ENCODE assay signal across 23 cellular contexts in the genomic region with DNA sequence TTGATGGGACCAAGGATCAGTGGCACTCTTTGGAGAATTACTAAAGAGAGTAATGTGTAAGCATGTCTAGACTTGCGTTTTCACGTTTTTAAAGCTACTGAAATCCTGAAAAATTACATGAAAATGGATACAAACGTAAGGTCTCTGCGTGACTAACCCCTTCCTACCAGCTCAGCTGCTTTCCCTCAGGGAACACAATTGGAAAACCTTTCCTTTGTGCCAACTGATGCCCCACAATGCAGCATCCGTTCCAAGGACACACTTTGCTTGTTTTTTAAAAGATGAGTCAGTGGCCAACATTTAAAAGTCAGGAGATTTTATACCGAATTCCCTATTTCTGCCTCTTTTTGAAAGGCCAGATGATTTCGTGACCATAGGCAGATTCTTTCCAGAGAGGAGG.
"Had no signal": no experiment of that assay in that cellular context is flagged by ENCODE, and none has a peak within 500 bp of the region (broad histone marks: within the 10 kb centered on the region; RNA-seq: fewer than 3 reads in every experiment).

No MANE protein-coding gene starts in this region.

- H3K9me3 ChIP-seq: esophagus squamous epithelium, gastroesophageal sphincter, heart left ventricle, prostate gland, right atrium auricular region, thoracic aorta, tibial nerve, upper lobe of left lung had no signal

- H3K27ac ChIP-seq: esophagus squamous epithelium, gastroesophageal sphincter, heart left ventricle, hepatocyte, neural progenitor cell, prostate gland, right atrium auricular region, thoracic aorta, tibial nerve, upper lobe of left lung had no signal

- FAIRE-seq: endometrium, kidney, urothelium cell line had no signal

- H3K9ac ChIP-seq: neural progenitor cell had no signal

- H3K27me3 ChIP-seq: esophagus squamous epithelium, gastroesophageal sphincter, heart left ventricle, hepatocyte, neural progenitor cell, right atrium auricular region, tibial nerve, upper lobe of left lung had no signal

- H3K4me1 ChIP-seq: gastroesophageal sphincter, heart left ventricle, neural progenitor cell, prostate gland, right atrium auricular region, tibial nerve, upper lobe of left lung had no signal

- H3K79me2 ChIP-seq: hepatocyte had no signal

- DNase-seq: cortex of kidney; effector memory CD8-positive, alpha-beta T cell; erythroblast; esophagus squamous epithelium; heart left ventricle; kidney; mesendoderm; midbrain; naive thymus-derived CD4-positive, alpha-beta T cell; nucleus accumbens; stimulated activated naive B cell treated with anti-CD40 and anti-IgM and Interleukin-4, amounts not matched to agents 10 μg/mL and 1 μg/mL and 100 μg/mL, for 72 hours; upper lobe of left lung had no signal

- H3K36me3 ChIP-seq: esophagus squamous epithelium, gastroesophageal sphincter, heart left ventricle, neural progenitor cell, prostate gland, right atrium auricular region, thoracic aorta, tibial nerve, upper lobe of left lung had no signal

- H3K4me2 ChIP-seq: hepatocyte, neural progenitor cell had no signal

- H2AFZ ChIP-seq: hepatocyte, neural progenitor cell had no signal

- ATAC-seq: effector memory CD8-positive, alpha-beta T cell; gastroesophageal sphincter; heart left ventricle; left lobe of liver; naive thymus-derived CD4-positive, alpha-beta T cell; sciatic nerve; stimulated activated naive B cell treated with anti-CD40 and anti-IgM and Interleukin-4, amounts not matched to agents 10 μg/mL and 1 μg/mL and 100 μg/mL, for 72 hours had no signal

- H3K4me3 ChIP-seq: esophagus squamous epithelium, gastroesophageal sphincter, heart left ventricle, hepatocyte, neural progenitor cell, prostate gland, right atrium auricular region, thoracic aorta, tibial nerve, upper lobe of left lung had no signal
